Comparison of ENCODE assay signal across 8 cellular contexts in the genomic region with DNA sequence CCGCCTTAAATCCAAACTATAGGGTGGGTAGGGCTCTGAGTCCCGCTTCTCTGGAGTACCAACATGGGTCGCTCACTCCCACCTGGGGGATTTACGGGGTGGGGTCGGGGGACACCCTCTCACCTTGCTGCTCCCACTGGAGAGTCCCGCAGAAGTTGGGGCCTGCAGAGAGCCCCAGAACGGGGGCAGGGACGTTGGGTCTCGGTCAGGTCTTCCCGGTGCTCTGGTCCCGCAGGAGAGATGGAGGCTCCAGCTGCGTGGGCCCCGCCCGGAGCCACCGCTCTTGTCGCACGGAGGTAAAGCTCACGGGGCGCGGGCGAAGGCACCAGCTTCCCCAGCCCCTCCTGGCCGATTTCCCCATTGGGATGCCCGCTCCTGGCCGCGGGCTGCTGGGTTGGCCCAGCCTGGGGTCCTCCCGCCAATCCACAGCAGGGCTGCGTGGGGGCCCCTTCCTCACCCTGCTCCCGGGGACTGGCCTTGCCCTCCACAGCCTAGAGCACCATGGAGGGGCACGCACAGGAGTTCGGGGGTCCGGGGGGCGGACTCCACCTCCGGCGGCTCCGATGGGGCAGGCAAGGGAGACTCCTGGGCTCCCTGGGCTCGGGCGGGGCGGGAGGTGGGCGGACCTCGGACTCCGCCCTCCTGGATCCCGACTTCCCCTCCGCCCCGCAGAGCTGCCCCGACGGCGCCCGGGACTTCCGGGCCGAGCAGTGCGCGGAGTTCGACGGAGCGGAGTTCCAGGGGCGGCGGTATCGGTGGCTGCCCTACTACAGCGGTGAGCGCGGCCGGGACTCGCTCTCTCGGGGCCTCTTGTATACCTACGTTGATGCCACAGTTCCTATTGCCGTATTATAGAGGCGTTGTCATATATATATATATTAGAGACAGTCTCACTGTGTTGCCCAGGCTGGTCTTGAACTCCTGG. TPM values are rescaled to one million over a fixed set of nuclear protein-coding genes. Genes with fewer than 3 reads are reported as not detected.
DNase-seq lines count a peak whose midpoint lies in the region; ATAC-seq lines count a peak whose summit lies in the region.

No MANE protein-coding gene starts in this region.

- peak overlapping the region; percentile 66 for H3K4me3 ChIP-seq in skeletal muscle satellite cell (ENCODE audit: low read length)

- peak overlapping the region; percentile 87 for H3K4me2 ChIP-seq in skeletal muscle satellite cell (ENCODE audit: low read length)

- ATAC-seq in GM21723 (IDR thresholded peaks at IDR 0.05; ENCODE audit: unreplicated experiment) = peak; percentile 64
- ATAC-seq in Right ventricle myocardium superior (ENCODE audit: poor library complexity) = peak; percentile 85

- H3K36me3 ChIP-seq in skeletal muscle satellite cell (ENCODE audit: insufficient read depth, low read length) = no peaks in the 10 kb centered on the region

- H3K9ac ChIP-seq in skeletal muscle satellite cell (ENCODE audit: low read depth, low read length) = peak overlapping the region; percentile 57

- intact Hi-C loops in Right ventricle myocardium superior (cut with DNase I) = no loop called here

- peak; percentile 79 for DNase-seq in COLO668 (lab: John Stamatoyannopoulos, UW; ENCODE audit: unreplicated experiment)
- DNase-seq in NCI-H748 (lab: John Stamatoyannopoulos, UW; ENCODE audit: unreplicated experiment) = peak; percentile 73
- peak; percentile 22 for DNase-seq in activated T-helper 1 cell treated with Interleukin-2 at 50 U/mL for 16 hours (ENCODE audit: low read depth)
- DNase-seq in Right ventricle myocardium superior = peak; percentile 76
- no peak for DNase-seq in OCI-M2 (lab: John Stamatoyannopoulos, UW; ENCODE audit: unreplicated experiment)
- DNase-seq in NCI-H2029 treated with DMSO at 0.1 percent for 48 hours (lab: John Stamatoyannopoulos, UW) = no peak

- peaks cover 8% of the 10 kb centered on the region for H3K27me3 ChIP-seq in skeletal muscle satellite cell (ENCODE audit: control insufficient read depth, insufficient read depth, low read length)

- peaks cover 14% of the 10 kb centered on the region for H3K4me1 ChIP-seq in skeletal muscle satellite cell (ENCODE audit: control insufficient read depth, insufficient read depth, low read length)

- no peaks in the 10 kb centered on the region for H3K9me3 ChIP-seq in skeletal muscle satellite cell (replicated peaks; ENCODE audit: low read length)

RNA-seq across cellular contexts. Expression of gene PAPLN, which starts 8.4 kb away (rescaled TPM):
- total RNA-seq in Right ventricle myocardium superior = 2.5 TPM
- total RNA-seq in skeletal muscle satellite cell (2012; rRNA removed) = 4.3 and 5.5 TPM in 2 replicates

Comparison
In these comparisons a context has a peak if more than half of its experiments do, and no peak if none do; other contexts are left out.
1. DNase-seq: peak in COLO668 (single experiment), NCI-H748 (single experiment), activated T-helper 1 cell treated with Interleukin-2 at 50 U/mL for 16 hours (single experiment) and Right ventricle myocardium superior (single experiment); none in OCI-M2 (single experiment) and NCI-H2029 treated with DMSO at 0.1 percent for 48 hours (single experiment).